ENCODE assay signal across 20 cellular contexts in the genomic region with DNA sequence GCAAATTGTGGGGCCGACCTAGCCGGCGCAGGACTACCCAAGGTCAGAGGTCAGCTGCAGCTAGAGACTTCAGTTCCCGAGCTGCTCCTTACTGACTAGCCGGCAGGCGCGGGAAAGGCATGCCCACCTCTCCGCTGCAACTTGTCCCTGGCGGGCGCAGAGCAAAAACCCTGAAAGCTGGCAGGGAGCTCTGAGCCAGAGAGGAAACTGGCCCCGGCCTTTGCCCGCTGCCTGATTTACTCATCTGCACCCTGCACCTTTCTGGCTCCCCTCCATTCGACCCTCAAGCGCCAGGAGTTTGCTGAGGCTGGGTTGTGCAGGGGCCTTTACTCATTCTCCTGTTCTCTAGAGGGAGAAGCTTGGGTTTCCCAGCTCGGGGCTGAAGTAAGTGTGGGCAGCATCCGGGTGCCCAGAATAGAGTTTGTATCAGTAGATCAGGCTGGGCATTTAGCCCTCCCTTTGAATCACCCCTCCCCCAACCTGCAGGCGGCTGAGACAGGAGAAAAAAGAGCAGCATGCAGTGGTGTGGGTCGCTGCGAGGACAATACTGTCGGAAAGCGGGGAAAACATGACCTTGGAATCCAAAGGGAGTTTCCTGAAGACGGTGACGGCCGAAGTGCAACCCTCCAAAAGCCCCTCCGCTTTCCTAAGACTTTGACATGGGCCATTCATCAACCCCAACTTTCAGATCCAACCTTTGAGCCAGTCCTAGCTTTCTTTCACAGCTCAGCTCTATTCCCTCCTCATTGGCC. TPM values are rescaled to one million over a fixed set of nuclear protein-coding genes. Genes with fewer than 3 reads are reported as not detected.
DNase-seq lines count a peak whose midpoint lies in the region; ATAC-seq and TF ChIP-seq lines count a peak whose summit lies in the region.
"Had no signal": no experiment of that assay in that cellular context is flagged by ENCODE, and none has a peak within 500 bp of the region (broad histone marks: within the 10 kb centered on the region; RNA-seq: fewer than 3 reads in every experiment).

No MANE protein-coding gene starts in this region.

- no peaks in the 10 kb centered on the region for H3K36me3 ChIP-seq in mesenchymal stem cell (ENCODE audit: control insufficient read depth in 1 of 2, insufficient read depth in 2 of 2, low read depth in 1 of 2, low read length in 2 of 2)
- H3K36me3 ChIP-seq: gastroesophageal sphincter, ovary, upper lobe of left lung had no signal

- no peak overlapping the region for H2BK15ac ChIP-seq in mesenchymal stem cell (ENCODE audit: low read depth, poor library complexity, severe bottlenecking)

- no peak overlapping the region for H2BK120ac ChIP-seq in mesenchymal stem cell (ENCODE audit: low read depth, low read length)

- H3K27me3 Mint-ChIP-seq in WTC11 (ENCODE audit: low read depth): peaks cover 100% of the 10 kb centered on the region

- peak overlapping the region; percentile 56 for H3K4me3 Mint-ChIP-seq in WTC11

- H2BK5ac ChIP-seq in mesenchymal stem cell (ENCODE audit: low read depth, low read length, poor library complexity, severe bottlenecking): peak overlapping the region; percentile 11

- H3K4me3 ChIP-seq in mesenchymal stem cell (ENCODE audit: insufficient read depth in 1 of 2, low read depth in 1 of 2, low read length in 2 of 2): no peak overlapping the region
- H3K4me3 ChIP-seq: gastroesophageal sphincter, hepatocyte, ovary, upper lobe of left lung had no signal

- ATAC-seq in WTC11 (peak; percentile 17), GM21619 (IDR thresholded peaks at IDR 0.05; ENCODE audit: unreplicated experiment) (no peak), HG02678 (IDR thresholded peaks at IDR 0.05; ENCODE audit: unreplicated experiment) (no peak)
- ATAC-seq: gastroesophageal sphincter; naive thymus-derived CD8-positive, alpha-beta T cell had no signal

- no peak overlapping the region for H3K18ac ChIP-seq in mesenchymal stem cell (ENCODE audit: low read depth in 1 of 2, low read length in 2 of 2)

- H3K27ac Mint-ChIP-seq in WTC11: no peak overlapping the region
- H3K27ac Mint-ChIP-seq: naive thymus-derived CD8-positive, alpha-beta T cell had no signal

- H3K27me3 ChIP-seq in mesenchymal stem cell (ENCODE audit: control insufficient read depth in 1 of 2, insufficient read depth in 1 of 2, low read length in 2 of 2): peaks cover 7 to 100% of the 10 kb centered on the region in 2 experiments
- H3K27me3 ChIP-seq: ovary had no signal

- no peaks in the 10 kb centered on the region for H3K9me3 ChIP-seq in mesenchymal stem cell (ENCODE audit: control insufficient read depth, low read length)
- H3K9me3 ChIP-seq: gastroesophageal sphincter, upper lobe of left lung had no signal

- H3K4me1 Mint-ChIP-seq in WTC11: peaks cover 86% of the 10 kb centered on the region

- peaks cover 22% of the 10 kb centered on the region for H3K4me1 ChIP-seq in mesenchymal stem cell (ENCODE audit: control insufficient read depth, insufficient read depth, low read depth, low read length)

- H3K14ac ChIP-seq in mesenchymal stem cell (ENCODE audit: low read length in 2 of 2): no peak overlapping the region

- no peak overlapping the region for H4K8ac ChIP-seq in mesenchymal stem cell (ENCODE audit: low read length)

- POLR2A ChIA-PET in WTC11 (lab: Charles Lee): interaction anchor here (0.6 to 2.6 kb wide), 5 partner anchors 8 to 22 kb away, joined by 3 to 6 read pairs (median 3); no protein-coding TSS in a partner anchor

- TF ChIP-seq CTCF in WTC11 (IDR thresholded peaks at IDR 0.05): no peak

- peaks cover 8% of the 10 kb centered on the region for H3K79me1 ChIP-seq in mesenchymal stem cell (replicated peaks; ENCODE audit: low read length, poor library complexity, severe bottlenecking)

- CTCF ChIA-PET in WTC11 (lab: Charles Lee): interaction anchor here (1.1 to 4.3 kb wide), 11 partner anchors 8 to 285 kb away, joined by 3 to 25 read pairs (median 5); no protein-coding TSS in a partner anchor

- no peak overlapping the region for H2AFZ ChIP-seq in mesenchymal stem cell (ENCODE audit: low read depth, low read length)
- H2AFZ ChIP-seq: hepatocyte had no signal

- no peak overlapping the region for H2AK5ac ChIP-seq in mesenchymal stem cell (ENCODE audit: low read length, severe bottlenecking)

- H3K9ac ChIP-seq in mesenchymal stem cell (ENCODE audit: low read length): no peak overlapping the region

- no peak overlapping the region for H2BK12ac ChIP-seq in mesenchymal stem cell (ENCODE audit: low read length in 2 of 2)

- DNase-seq in WTC11 (ENCODE audit: low spot score) (peak; percentile 35), ecto neural progenitor cell (ENCODE audit: low spot score) (peak; percentile 60), mesenchymal stem cell (no peak), MV-4-11 (lab: John Stamatoyannopoulos, UW) (no peak)
- no peak for DNase-seq in stimulated activated CD4-positive, alpha-beta T cell treated with anti-CD3 and anti-CD28 coated beads, Interleukin-4, amount 100 ng/mL, for 24 hours
- DNase-seq: activated CD4-positive, alpha-beta T cell treated with anti-CD3 and anti-CD28 coated beads for 4 hours; activated T-cell treated with anti-CD3 and anti-CD28 coated beads, Interleukin-2, amount 50 U/mL, for 48 hours; COR-L47; DMS79 treated with DMSO at 0.1 percent for 48 hours; naive thymus-derived CD8-positive, alpha-beta T cell; NCI-H1417 treated with DMSO at 0.1 percent for 48 hours; NCI-H345; ovary; SIG-M5; upper lobe of left lung had no signal

- H3K36me3 Mint-ChIP-seq in WTC11: no peaks in the 10 kb centered on the region

- H3K4me2 ChIP-seq in mesenchymal stem cell (ENCODE audit: low read length, poor library complexity, severe bottlenecking): peak overlapping the region; percentile 84
- H3K4me2 ChIP-seq: hepatocyte had no signal

- 9% methylated on average over 23 of the region's 25 CpGs for WGBS in mesenchymal stem cell

- H3K9me3 Mint-ChIP-seq in WTC11: no peaks in the 10 kb centered on the region

- H3K27ac ChIP-seq in mesenchymal stem cell (ENCODE audit: low read length, poor library complexity, severe bottlenecking): peak overlapping the region; percentile 70
- H3K27ac ChIP-seq: gastroesophageal sphincter, hepatocyte, ovary, upper lobe of left lung had no signal

- no peak overlapping the region for H4K91ac ChIP-seq in mesenchymal stem cell (ENCODE audit: low read length)

- H3K4ac ChIP-seq in mesenchymal stem cell (ENCODE audit: low read depth in 1 of 2, low read length in 2 of 2): no peak overlapping the region

- no peak overlapping the region for H3K23ac ChIP-seq in mesenchymal stem cell (ENCODE audit: low read length in 2 of 2)

TF ChIP-seq in WTC11, 78 proteins besides CTCF, POLR2A, EP300 and RAD21:
- no peak for TF ChIP-seq ZNF671 (CRISPR knock-in tag; IDR thresholded peaks at IDR 0.05)
- TF ChIP-seq ZNF416 (CRISPR knock-in tag; IDR thresholded peaks at IDR 0.05): no peak

RNA-seq across cellular contexts. Expression of a gene that starts 1.4 kb away (rescaled TPM):
- 1.9 to 3.5 TPM (median 2.5 TPM) in 3 replicates for total RNA-seq in WTC11 (2021)
- not detected for polyA plus RNA-seq in mesenchymal stem cell (2013, experiment 1 of 2)
- not detected for polyA plus RNA-seq in mesenchymal stem cell (2013, experiment 2 of 2)
- total RNA-seq: fibroblast of lung; naive thymus-derived CD8-positive, alpha-beta T cell; ovary; upper lobe of left lung had no signal
- polyA plus RNA-seq: fibroblast of lung; hepatocyte; naive thymus-derived CD8-positive, alpha-beta T cell; ovary had no signal

RNA-seq across cellular contexts. Expression of a gene that starts 4.2 kb away (rescaled TPM):
- total RNA-seq in WTC11 (2021): 30.3 to 59.7 TPM (median 34.7 TPM) in 3 replicates
- 0.17 TPM for polyA plus RNA-seq in mesenchymal stem cell (2013, experiment 1 of 2)
- 0.14 TPM for polyA plus RNA-seq in mesenchymal stem cell (2013, experiment 2 of 2)
- total RNA-seq: fibroblast of lung; naive thymus-derived CD8-positive, alpha-beta T cell; upper lobe of left lung had no signal
- polyA plus RNA-seq: hepatocyte; naive thymus-derived CD8-positive, alpha-beta T cell had no signal

Comparison
In these comparisons a context has a peak if more than half of its experiments do, and no peak if none do; other contexts are left out.
1. DNase-seq: peak in WTC11 (single experiment) and ecto neural progenitor cell (single experiment); none in mesenchymal stem cell (single experiment), stimulated activated CD4-positive, alpha-beta T cell treated with anti-CD3 and anti-CD28 coated beads, Interleukin-4, amount 100 ng/mL, for 24 hours (single experiment) and MV-4-11 (single experiment).